In the genomic region with DNA sequence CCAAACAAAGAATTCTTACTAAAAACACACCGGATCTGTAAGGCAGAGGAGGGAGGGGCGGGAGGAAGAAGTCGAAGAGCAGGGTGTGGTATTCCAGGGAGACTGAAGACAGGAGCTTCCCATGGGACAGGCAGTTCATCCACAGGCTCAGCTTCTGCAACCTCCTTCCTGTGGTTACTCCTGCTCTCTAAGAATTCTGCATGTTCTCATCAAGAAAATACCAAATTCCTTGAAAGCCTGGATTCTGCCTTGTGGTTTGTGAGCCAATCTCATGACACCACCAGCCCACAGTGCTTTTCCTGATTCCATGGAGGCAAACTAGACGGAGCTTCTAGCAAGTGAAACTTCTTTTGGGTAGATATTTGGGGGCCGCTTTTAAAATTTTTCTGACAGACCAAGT, we compare ENCODE assay signal across 1 cellular context.
A peak's percentile ranks its signal among the peaks of the same experiment; 100 is the strongest.
TF ChIP-seq lines count a peak whose summit lies in the region.

No MANE protein-coding gene starts in this region.

TF ChIP-seq in SK-N-SH, 30 proteins besides CTCF, POLR2A, EP300 and RAD21 (continued from another document):
- TF ChIP-seq, protein P1, sequence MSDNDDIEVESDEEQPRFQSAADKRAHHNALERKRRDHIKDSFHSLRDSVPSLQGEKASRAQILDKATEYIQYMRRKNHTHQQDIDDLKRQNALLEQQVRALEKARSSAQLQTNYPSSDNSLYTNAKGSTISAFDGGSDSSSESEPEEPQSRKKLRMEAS (IDR thresholded peaks at IDR 0.05; ENCODE audit: low read depth), result 0 out of 2 replicates have a peak, but pooled peaks have one; percentile 40
- TF ChIP-seq JUND (IDR thresholded peaks at IDR 0.05), result peak; percentile 59; the same call in 1 of the 2 replicates
- TF ChIP-seq, protein P2, sequence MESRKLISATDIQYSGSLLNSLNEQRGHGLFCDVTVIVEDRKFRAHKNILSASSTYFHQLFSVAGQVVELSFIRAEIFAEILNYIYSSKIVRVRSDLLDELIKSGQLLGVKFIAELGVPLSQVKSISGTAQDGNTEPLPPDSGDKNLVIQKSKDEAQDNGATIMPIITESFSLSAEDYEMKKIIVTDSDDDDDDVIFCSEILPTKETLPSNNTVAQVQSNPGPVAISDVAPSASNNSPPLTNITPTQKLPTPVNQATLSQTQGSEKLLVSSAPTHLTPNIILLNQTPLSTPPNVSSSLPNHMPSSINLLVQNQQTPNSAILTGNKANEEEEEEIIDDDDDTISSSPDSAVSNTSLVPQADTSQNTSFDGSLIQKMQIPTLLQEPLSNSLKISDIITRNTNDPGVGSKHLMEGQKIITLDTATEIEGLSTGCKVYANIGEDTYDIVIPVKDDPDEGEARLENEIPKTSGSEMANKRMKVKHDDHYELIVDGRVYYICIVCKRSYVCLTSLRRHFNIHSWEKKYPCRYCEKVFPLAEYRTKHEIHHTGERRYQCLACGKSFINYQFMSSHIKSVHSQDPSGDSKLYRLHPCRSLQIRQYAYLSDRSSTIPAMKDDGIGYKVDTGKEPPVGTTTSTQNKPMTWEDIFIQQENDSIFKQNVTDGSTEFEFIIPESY (IDR thresholded peaks at IDR 0.05; ENCODE audit: borderline replicate concordance, low read depth), result no peak
- TF ChIP-seq NRF1 (IDR thresholded peaks at IDR 0.05; ENCODE audit: low read depth, low read length), result no peak
- TF ChIP-seq RXRA (IDR thresholded peaks at IDR 0.05; ENCODE audit: borderline replicate concordance, low read depth), result peak; percentile 87
- no peak for TF ChIP-seq RCOR1 (IDR thresholded peaks at IDR 0.05; ENCODE audit: low read length)
- no peak for TF ChIP-seq FOXJ3 (CRISPR knock-in tag; IDR thresholded peaks at IDR 0.05)
- peak; percentile 85 for TF ChIP-seq TCF12 (IDR thresholded peaks at IDR 0.05)
- TF ChIP-seq TEAD4 (IDR thresholded peaks at IDR 0.05; ENCODE audit: borderline replicate concordance, insufficient read depth), result peak; percentile 81; the same call in 1 of the 2 replicates
- peak; percentile 52; the same call in 1 of the 2 replicates for TF ChIP-seq MEF2A (IDR thresholded peaks at IDR 0.05; ENCODE audit: borderline replicate concordance, low read depth)
- no peak for TF ChIP-seq RFX5 (IDR thresholded peaks at IDR 0.05; ENCODE audit: low read length)
- no peak for TF ChIP-seq EZH2phosphoT487 (IDR thresholded peaks at IDR 0.05; ENCODE audit: borderline replicate concordance, low read depth)
- TF ChIP-seq NFIC (IDR thresholded peaks at IDR 0.05; ENCODE audit: borderline replicate concordance), result peak; percentile 80
- no peak for TF ChIP-seq MXI1 (IDR thresholded peaks at IDR 0.05; ENCODE audit: low read depth, low read length)
- no peak for TF ChIP-seq SMC3 (IDR thresholded peaks at IDR 0.05; ENCODE audit: low read depth, low read length)
